Comparison of ENCODE assay signal across 1 cellular context in the genomic region with DNA sequence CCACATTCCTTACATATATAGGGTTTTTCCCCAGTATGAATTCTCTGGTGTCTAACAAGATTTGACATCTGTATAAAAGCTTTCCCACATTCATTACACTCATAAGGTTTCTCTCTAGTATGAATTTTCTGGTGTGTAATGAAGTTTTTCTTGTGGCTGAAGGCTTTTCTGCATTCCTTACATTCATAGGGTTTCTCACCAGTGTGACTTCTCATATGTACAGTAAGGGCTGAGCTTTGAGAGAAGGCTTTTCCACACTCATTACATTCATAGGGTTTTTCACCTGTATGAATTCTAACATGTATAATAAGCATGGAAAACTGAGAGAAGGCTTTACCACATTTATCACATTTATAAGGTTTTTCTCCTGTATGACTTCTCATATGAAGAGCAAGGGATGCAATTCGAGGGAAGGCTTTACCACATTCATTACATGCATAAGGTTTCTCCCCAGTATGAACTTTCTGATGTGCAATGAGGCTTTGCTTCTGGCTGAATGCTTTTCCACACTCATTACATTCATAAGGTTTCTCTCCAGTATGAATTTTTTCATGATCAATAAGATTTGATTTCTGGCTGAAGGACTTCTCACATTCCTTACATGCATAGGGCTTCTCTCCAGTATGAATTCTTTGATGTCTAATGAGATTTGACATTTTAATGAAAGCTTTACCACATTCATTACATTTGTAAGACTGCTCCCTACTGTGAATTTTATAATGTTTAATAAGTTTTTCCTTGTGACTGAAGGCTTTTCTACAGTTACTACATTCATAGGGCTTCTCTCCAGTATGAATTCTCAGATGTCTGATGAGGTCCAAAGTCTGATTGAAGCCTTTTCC.
TF ChIP-seq lines count a peak whose summit lies in the region.

No MANE protein-coding gene starts in this region.

TF ChIP-seq in HEK293, 187 proteins besides CTCF, POLR2A, EP300 and RAD21 (continued from another document):
- TF ChIP-seq SETDB1 (IDR thresholded peaks at IDR 0.05; ENCODE audit: insufficient read length, low read length) (peak; percentile 99), ZFP69B (tag by site-specific recombination; IDR thresholded peaks at IDR 0.05) (no peak), ZNF530 (tag by site-specific recombination; IDR thresholded peaks at IDR 0.05; ENCODE audit: low read depth) (no peak), ZNF558 (tag by site-specific recombination; IDR thresholded peaks at IDR 0.05) (0 out of 2 replicates have a peak, but pooled peaks have one; percentile 15), ZNF274 (IDR thresholded peaks at IDR 0.05; ENCODE audit: low read length) (peak; percentile 96), ZNF274 (tag by site-specific recombination; IDR thresholded peaks at IDR 0.05; ENCODE audit: borderline replicate concordance) (peak; percentile 99), BCL11A (tag by site-specific recombination; IDR thresholded peaks at IDR 0.05; ENCODE audit: low read depth) (no peak)
- TF ChIP-seq, protein P1, sequence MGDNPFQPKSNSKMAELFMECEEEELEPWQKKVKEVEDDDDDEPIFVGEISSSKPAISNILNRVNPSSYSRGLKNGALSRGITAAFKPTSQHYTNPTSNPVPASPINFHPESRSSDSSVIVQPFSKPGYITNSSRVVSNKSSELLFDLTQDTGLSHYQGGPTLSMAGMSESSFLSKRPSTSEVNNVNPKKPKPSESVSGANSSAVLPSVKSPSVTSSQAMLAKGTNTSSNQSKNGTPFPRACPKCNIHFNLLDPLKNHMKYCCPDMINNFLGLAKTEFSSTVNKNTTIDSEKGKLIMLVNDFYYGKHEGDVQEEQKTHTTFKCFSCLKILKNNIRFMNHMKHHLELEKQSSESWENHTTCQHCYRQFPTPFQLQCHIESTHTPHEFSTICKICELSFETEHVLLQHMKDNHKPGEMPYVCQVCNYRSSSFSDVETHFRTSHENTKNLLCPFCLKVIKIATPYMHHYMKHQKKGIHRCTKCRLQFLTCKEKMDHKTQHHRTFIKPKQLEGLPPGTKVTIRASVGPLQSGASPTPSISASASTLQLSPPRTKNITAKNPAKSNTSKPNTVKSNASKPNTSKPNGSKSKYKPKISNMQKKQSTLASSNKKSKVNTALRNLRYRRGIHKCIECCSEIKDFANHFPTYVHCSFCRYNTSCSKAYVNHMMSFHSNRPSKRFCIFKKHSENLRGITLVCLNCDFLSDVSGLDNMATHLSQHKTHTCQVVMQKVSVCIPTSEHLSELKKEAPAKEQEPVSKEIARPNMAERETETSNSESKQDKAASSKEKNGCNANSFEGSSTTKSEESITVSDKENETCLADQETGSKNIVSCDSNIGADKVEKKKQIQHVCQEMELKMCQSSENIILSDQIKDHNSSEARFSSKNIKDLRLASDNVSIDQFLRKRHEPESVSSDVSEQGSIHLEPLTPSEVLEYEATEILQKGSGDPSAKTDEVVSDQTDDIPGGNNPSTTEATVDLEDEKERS (tag by site-specific recombination; IDR thresholded peaks at IDR 0.05): no peak
TF ChIP-seq in HEK293: peak in this region for 6.
